1 cellular context compared by ENCODE assay signal in genomic region chr5:149172709-149173505, GRCh38.
TF ChIP-seq lines count a peak whose summit lies in the region.

No MANE protein-coding gene starts in this region.

TF ChIP-seq in H1, 55 proteins besides CTCF, POLR2A, EP300 and RAD21:
- TF ChIP-seq FOSL1 (IDR thresholded peaks at IDR 0.05; ENCODE audit: insufficient read depth, low read depth, low read length) (no peak), POU5F1 (IDR thresholded peaks at IDR 0.05; ENCODE audit: low read depth, low read length) (no peak), MAX (IDR thresholded peaks at IDR 0.05) (no peak), JUN (IDR thresholded peaks at IDR 0.05; ENCODE audit: low read depth, low read length) (no peak), EGR1 (IDR thresholded peaks at IDR 0.05; ENCODE audit: borderline replicate concordance, low read depth, low read length) (no peak), NANOG (IDR thresholded peaks at IDR 0.05; ENCODE audit: insufficient read depth, low read depth, low read length, poor library complexity, severe bottlenecking) (no peak), TAF7 (optimal IDR thresholded peaks at IDR 0.05; ENCODE audit: borderline replicate concordance, low read depth, low read length) (no peak), SIX5 (IDR thresholded peaks at IDR 0.05; ENCODE audit: low read depth, low read length) (no peak), ATF3 (IDR thresholded peaks at IDR 0.05; ENCODE audit: insufficient read depth, low read depth, low read length) (no peak), CHD1 (IDR thresholded peaks at IDR 0.05; ENCODE audit: low read depth, low read length) (no peak), TCF12 (IDR thresholded peaks at IDR 0.05; ENCODE audit: low read depth, low read length) (no peak), RBBP5 (IDR thresholded peaks at IDR 0.05; ENCODE audit: borderline replicate concordance, low read depth, low read length) (no peak), CBX5 (IDR thresholded peaks at IDR 0.05; ENCODE audit: low read depth, low read length) (no peak), KDM5A (IDR thresholded peaks at IDR 0.05; ENCODE audit: low read length) (no peak), RXRA (IDR thresholded peaks at IDR 0.05; ENCODE audit: insufficient read depth, low read depth, low read length) (no peak), TAF1 (IDR thresholded peaks at IDR 0.05; ENCODE audit: low read depth, low read length) (no peak), BACH1 (IDR thresholded peaks at IDR 0.05; ENCODE audit: low read length) (no peak), SIN3A (conservative IDR thresholded peaks at IDR 0.05 in 1 of 2, IDR thresholded peaks at IDR 0.05 in 1 of 2; ENCODE audit: low read depth in 1 of 2, low read length in 2 of 2) (no peak), POLR2AphosphoS5 (IDR thresholded peaks at IDR 0.05; ENCODE audit: low read depth, low read length) (no peak), SIRT6 (IDR thresholded peaks at IDR 0.05; ENCODE audit: low read length) (no peak)
